ENCODE assay signal across 8 cellular contexts in genomic region chr7:30983042-30983913, GRCh38.
DNase-seq lines count a peak whose midpoint lies in the region; ATAC-seq lines count a peak whose summit lies in the region.

No MANE protein-coding gene starts in this region.

- H3K4me3 Mint-ChIP-seq in central memory CD8-positive, alpha-beta T cell: no peak overlapping the region

- peaks cover 2% of the 10 kb centered on the region for H3K36me3 Mint-ChIP-seq in central memory CD8-positive, alpha-beta T cell (ENCODE audit: insufficient read depth)

- peaks cover 61% of the 10 kb centered on the region for H3K27me3 Mint-ChIP-seq in central memory CD8-positive, alpha-beta T cell

- H3K27ac Mint-ChIP-seq in central memory CD8-positive, alpha-beta T cell (ENCODE audit: low read depth): no peak overlapping the region

- DNase-seq in Ammon's horn (ENCODE audit: low spot score) (peak; percentile 93), NCI-H2196 treated with DMSO at 0.1 percent for 48 hours (lab: John Stamatoyannopoulos, UW; ENCODE audit: unreplicated experiment) (peak; percentile 13), left kidney (ENCODE audit: low read depth, low spot score) (peak; percentile 92)
- DNase-seq in activated CD4-positive, CD25-positive, alpha-beta regulatory T cell treated with anti-CD3 and anti-CD28 coated beads, Interleukin-2, amount 50 U/mL, for 16 hours (ENCODE audit: low read depth, low spot score): peak; percentile 44
- DNase-seq in central memory CD8-positive, alpha-beta T cell (ENCODE audit: low spot score in 2 of 2): peak; percentile 51 to 66
- DNase-seq in stimulated activated CD4-positive, alpha-beta T cell treated with anti-CD3 and anti-CD28 coated beads, Interleukin-4, amount 100 ng/mL, for 24 hours: peak; percentile 75

- peak; percentile 82 for ATAC-seq in GM18873 (IDR thresholded peaks at IDR 0.05; ENCODE audit: low FRiP score, unreplicated experiment)
- ATAC-seq in HG03108 (IDR thresholded peaks at IDR 0.05; ENCODE audit: unreplicated experiment): peak; percentile 79
- peak; percentile 37 for ATAC-seq in central memory CD8-positive, alpha-beta T cell (replicated peaks; ENCODE audit: extremely low read depth, poor library complexity, severe bottlenecking)

- no peaks in the 10 kb centered on the region for H3K9me3 Mint-ChIP-seq in central memory CD8-positive, alpha-beta T cell

- H3K4me1 Mint-ChIP-seq in central memory CD8-positive, alpha-beta T cell: peaks cover 8% of the 10 kb centered on the region

Comparison
In these comparisons a context has a peak if more than half of its experiments do, and no peak if none do; other contexts are left out.
1. Peak in every context shown above with its lines: DNase-seq and ATAC-seq.
2. DNase-seq: peak in every context shown above with its lines; median percentile 93 in Ammon's horn; 92 in left kidney; 75 in stimulated activated CD4-positive, alpha-beta T cell treated with anti-CD3 and anti-CD28 coated beads, Interleukin-4, amount 100 ng/mL, for 24 hours; 58 in central memory CD8-positive, alpha-beta T cell; 44 in activated CD4-positive, CD25-positive, alpha-beta regulatory T cell treated with anti-CD3 and anti-CD28 coated beads, Interleukin-2, amount 50 U/mL, for 16 hours; 13 in NCI-H2196 treated with DMSO at 0.1 percent for 48 hours.